Comparison of ENCODE assay signal across 26 cellular contexts in the genomic region with DNA sequence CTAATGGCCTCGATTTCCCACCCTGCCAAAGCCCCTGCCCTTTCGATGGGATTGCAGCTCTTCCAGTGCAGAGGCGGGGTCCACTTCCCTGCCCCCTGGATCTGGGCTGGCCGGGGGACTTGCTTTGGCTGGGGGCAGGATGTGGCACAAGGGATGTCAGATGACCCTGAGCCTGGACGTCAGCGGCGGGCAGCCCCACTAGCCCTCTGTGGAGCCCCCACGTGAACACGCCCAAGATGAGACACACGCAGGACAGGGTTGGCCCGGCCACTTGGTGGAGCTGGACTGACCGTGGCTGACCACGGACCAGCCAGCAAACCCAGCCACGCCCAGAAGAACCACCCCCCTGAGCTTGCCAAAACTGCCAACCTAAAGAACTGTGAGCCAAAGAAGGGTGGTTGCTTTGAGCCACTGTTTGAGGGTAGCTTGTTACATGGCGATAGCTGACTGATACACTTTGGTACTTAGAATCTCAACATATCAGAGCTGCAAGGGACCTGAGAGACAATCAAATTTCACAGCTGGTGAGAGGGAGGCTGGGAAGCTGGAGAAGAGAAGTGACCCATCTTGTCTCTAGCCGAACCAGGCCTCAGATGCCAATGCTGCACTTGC. TPM values are rescaled to one million over a fixed set of nuclear protein-coding genes. Genes with fewer than 3 reads are reported as not detected.
DNase-seq lines count a peak whose midpoint lies in the region; ATAC-seq, FAIRE-seq and TF ChIP-seq lines count a peak whose summit lies in the region.
"Had no signal": no experiment of that assay in that cellular context is flagged by ENCODE, and none has a peak within 500 bp of the region (broad histone marks: within the 10 kb centered on the region; RNA-seq: fewer than 3 reads in every experiment).

No MANE protein-coding gene starts in this region.

- no peak overlapping the region for H3K4me2 ChIP-seq in HepG2 (ENCODE audit: low read depth, low read length)
- H3K4me2 ChIP-seq in neuronal stem cell (ENCODE audit: insufficient read depth, low read length, poor library complexity, severe bottlenecking) = no peak overlapping the region
- H3K4me2 ChIP-seq in OCI-LY7 (ENCODE audit: low read length) = no peak overlapping the region

- H3K23ac ChIP-seq in neuronal stem cell (ENCODE audit: low read depth, low read length, poor library complexity) = peak overlapping the region; percentile 49

- TF ChIP-seq RAD21 in HepG2 (CRISPR knock-in tag; IDR thresholded peaks at IDR 0.05) = no peak
- no peak for TF ChIP-seq RAD21 in Ishikawa (IDR thresholded peaks at IDR 0.05; ENCODE audit: low read depth)

- H2BK15ac ChIP-seq in neuronal stem cell (ENCODE audit: low read length) = no peak overlapping the region

- H3K9ac ChIP-seq in HepG2 (ENCODE audit: insufficient read depth, low read depth, low read length) = no peak overlapping the region
- H3K9ac ChIP-seq in neuronal stem cell (ENCODE audit: low read depth, low read length, poor library complexity) = no peak overlapping the region

- no peak overlapping the region for H3K4me3 Mint-ChIP-seq in activated CD4-positive, alpha-beta T cell treated with anti-CD3 and anti-CD28 coated beads, Interleukin-2, amount 10 ng/mL, durations not matched to agents 7 days and 5 days
- H3K4me3 Mint-ChIP-seq: B cell had no signal

- no peaks in the 10 kb centered on the region for H3K36me3 Mint-ChIP-seq in activated CD4-positive, alpha-beta T cell treated with anti-CD3 and anti-CD28 coated beads, Interleukin-2, amount 10 ng/mL, durations not matched to agents 7 days and 5 days (ENCODE audit: low read depth)
- H3K36me3 Mint-ChIP-seq: CD4-positive, alpha-beta memory T cell had no signal

- TF ChIP-seq CTCF in HepG2 (CRISPR knock-in tag; IDR thresholded peaks at IDR 0.05) (no peak), right lobe of liver (IDR thresholded peaks at IDR 0.05) (no peak), bronchial epithelial cell (IDR thresholded peaks at IDR 0.05; ENCODE audit: insufficient read depth, low read length, severe bottlenecking) (no peak), OCI-LY7 (conservative IDR thresholded peaks at IDR 0.05; ENCODE audit: low read length) (no peak)

- H3K36me3 ChIP-seq in HepG2 (replicated peaks in 1 of 2; ENCODE audit: control insufficient read depth in 1 of 2, insufficient read depth in 2 of 2, low read length in 2 of 2) (no peaks in the 10 kb centered on the region), right lobe of liver (no peaks in the 10 kb centered on the region), bronchial epithelial cell (ENCODE audit: control insufficient read depth, insufficient read depth, low read length) (no peaks in the 10 kb centered on the region), neuronal stem cell (replicated peaks in 1 of 2; ENCODE audit: control insufficient read depth in 2 of 2, insufficient read depth in 2 of 2, low read length in 2 of 2) (no peaks in the 10 kb centered on the region), OCI-LY7 (ENCODE audit: insufficient read depth, low read length) (peaks cover 5% of the 10 kb centered on the region; the same call in 1 of the 2 replicates)

- H3K9me3 Mint-ChIP-seq in activated CD4-positive, alpha-beta T cell treated with anti-CD3 and anti-CD28 coated beads, Interleukin-2, amount 10 ng/mL, durations not matched to agents 7 days and 5 days = peaks cover 6% of the 10 kb centered on the region
- H3K9me3 Mint-ChIP-seq: CD4-positive, alpha-beta memory T cell had no signal

- H2AFZ ChIP-seq in HepG2 (ENCODE audit: low read length) = no peak overlapping the region
- no peak overlapping the region for H2AFZ ChIP-seq in neuronal stem cell (ENCODE audit: low read length)
- H2AFZ ChIP-seq in OCI-LY7 (ENCODE audit: low read length) = no peak overlapping the region

- H3K27ac Mint-ChIP-seq in activated CD4-positive, alpha-beta T cell treated with anti-CD3 and anti-CD28 coated beads, Interleukin-2, amount 10 ng/mL, durations not matched to agents 7 days and 5 days = no peak overlapping the region
- H3K27ac Mint-ChIP-seq: CD4-positive, alpha-beta memory T cell had no signal

- H3K4me1 Mint-ChIP-seq in activated CD4-positive, alpha-beta T cell treated with anti-CD3 and anti-CD28 coated beads, Interleukin-2, amount 10 ng/mL, durations not matched to agents 7 days and 5 days = no peaks in the 10 kb centered on the region

- TF ChIP-seq POLR2A in HepG2 (IDR thresholded peaks at IDR 0.05; ENCODE audit: insufficient read depth in 1 of 2, low read depth in 2 of 2, low read length in 2 of 2) (no peak), right lobe of liver (IDR thresholded peaks at IDR 0.05) (no peak), erythroblast (IDR thresholded peaks at IDR 0.05; ENCODE audit: low read length) (no peak)

- H2BK5ac ChIP-seq in neuronal stem cell (ENCODE audit: low read length) = peak overlapping the region; percentile 78

- no peaks in the 10 kb centered on the region for H3K27me3 Mint-ChIP-seq in activated CD4-positive, alpha-beta T cell treated with anti-CD3 and anti-CD28 coated beads, Interleukin-2, amount 10 ng/mL, durations not matched to agents 7 days and 5 days
- H3K27me3 Mint-ChIP-seq: B cell had no signal

- CTCF ChIA-PET in HepG2 (lab: Yijun Ruan, JAX; ENCODE audit: low intra/inter-chr PET ratio, low total read pairs) = no interaction called here
- CTCF ChIA-PET in OCI-LY7 (lab: Charles Lee; ENCODE audit: unreplicated experiment) = no interaction called here
- CTCF ChIA-PET in activated CD4-positive, alpha-beta T cell treated with anti-CD3 and anti-CD28 coated beads, Interleukin-2, amount 10 ng/mL, durations not matched to agents 7 days and 5 days (lab: Charles Lee) = no interaction called here

- peak overlapping the region; percentile 84 for H3K14ac ChIP-seq in neuronal stem cell (ENCODE audit: low read length)

- WGBS in HepG2 (ENCODE audit: low lambda C conversion rate) = 43% methylated on average over 14 of the region's 16 CpGs
- 90% methylated on average over 2 of the region's 16 CpGs for WGBS in right lobe of liver (ENCODE audit: insufficient coverage, low coverage, low lambda C conversion rate, missing lambda C conversion rate)
- WGBS in neuronal stem cell (ENCODE audit: extremely low coverage in 2 of 2, insufficient read length in 2 of 2, insufficient replicate concordance in 1 of 2), 2 donors = no CpG with 5 or more reads among the region's 16 CpGs

- intact Hi-C loops in HepG2 (cut with micrococcal nuclease; ENCODE audit: unreplicated experiment) (no loop called here), right lobe of liver (cut with DNase I) (loop anchor here in 1 of 2 donors (10.0 kb wide), 1 partner anchor 152 kb away; no protein-coding TSS in a partner anchor), OCI-LY7 (cut with micrococcal nuclease; ENCODE audit: unreplicated experiment) (no loop called here)

- H2AK5ac ChIP-seq in neuronal stem cell (ENCODE audit: low read depth, low read length) = peak overlapping the region; percentile 96

- peak overlapping the region; percentile 19 for H4K8ac ChIP-seq in neuronal stem cell (ENCODE audit: low read depth, low read length)

- no peaks in the 10 kb centered on the region for H3K9me2 ChIP-seq in OCI-LY7 (ENCODE audit: insufficient read depth, low read length)

- ATAC-seq in HepG2 (no peak), right lobe of liver (no peak)

- H3K27me3 ChIP-seq in HepG2 (ENCODE audit: control insufficient read depth in 1 of 2, insufficient read depth in 2 of 2, low read length in 2 of 2) (peaks cover 39 to 87% of the 10 kb centered on the region in 2 experiments), right lobe of liver (no peaks in the 10 kb centered on the region), bronchial epithelial cell (ENCODE audit: control insufficient read depth, insufficient read depth, low read length) (no peaks in the 10 kb centered on the region), neuronal stem cell (ENCODE audit: control insufficient read depth in 3 of 3, insufficient read depth in 3 of 3, low read depth in 1 of 3, low read length in 3 of 3) (peaks cover 0 to 29% (median 0%) of the 10 kb centered on the region in 3 experiments)

- H3K4me3 ChIP-seq in HepG2 (replicated peaks in 1 of 3; ENCODE audit: insufficient read depth in 1 of 3, low read depth in 2 of 3, low read length in 3 of 3) = no peak overlapping the region
- H3K4me3 ChIP-seq in right lobe of liver = no peak overlapping the region
- no peak overlapping the region for H3K4me3 ChIP-seq in bronchial epithelial cell (ENCODE audit: low read depth, low read length)
- H3K4me3 ChIP-seq in neuronal stem cell (ENCODE audit: low read length in 2 of 2) = no peak overlapping the region
- H3K4me3 ChIP-seq in OCI-LY7 (ENCODE audit: low read depth, low read length, poor library complexity, severe bottlenecking) = no peak overlapping the region

- no peak overlapping the region for H2BK120ac ChIP-seq in neuronal stem cell (ENCODE audit: low read depth, low read length)

- TF ChIP-seq EP300 in HepG2 (IDR thresholded peaks at IDR 0.05; ENCODE audit: low read depth in 2 of 2, low read length in 2 of 2) (no peak), HepG2 (CRISPR knock-in tag; IDR thresholded peaks at IDR 0.05; ENCODE audit: borderline replicate concordance) (no peak), Ishikawa (IDR thresholded peaks at IDR 0.05; ENCODE audit: borderline replicate concordance) (no peak)

- FAIRE-seq in HepG2 (lab: Jason Lieb, UNC) = no peak
- FAIRE-seq in bronchial epithelial cell (lab: Jason Lieb, UNC) = peak; percentile 58
- FAIRE-seq: A204.1, GM12891, GM18507 had no signal

- DNase-seq in HepG2 (ENCODE audit: low spot score) (no peak), right lobe of liver (no peak), bronchial epithelial cell (ENCODE audit: low read depth) (no peak), neuronal stem cell (ENCODE audit: low spot score) (no peak), erythroblast (lab: John Stamatoyannopoulos, UW) (no peak), OCI-LY7 (ENCODE audit: low spot score) (no peak)
- no peak for DNase-seq in activated CD4-positive, alpha-beta T cell treated with anti-CD3 and anti-CD28 coated beads, Interleukin-2, amount 10 ng/mL, durations not matched to agents 7 days and 5 days
- DNase-seq: C1 segment of cervical spinal cord; Calu3; CD4-positive, alpha-beta memory T cell; COR-L47; DMS53; DMS79 treated with DMSO at 0.1 percent for 48 hours; GF-D8; GOT3; H7; HCEC 1CT had no signal

- no peaks in the 10 kb centered on the region for H3K9me3 ChIP-seq in HepG2 (ENCODE audit: low read length)
- no peaks in the 10 kb centered on the region for H3K9me3 ChIP-seq in right lobe of liver
- H3K9me3 ChIP-seq in neuronal stem cell (replicated peaks in 1 of 2; ENCODE audit: control insufficient read depth in 2 of 2, insufficient read depth in 1 of 2, low read depth in 1 of 2, low read length in 2 of 2) = peaks cover 0 to 8% of the 10 kb centered on the region in 2 donors
- H3K9me3 ChIP-seq in OCI-LY7 (ENCODE audit: low read length) = no peaks in the 10 kb centered on the region

- H3K18ac ChIP-seq in neuronal stem cell (ENCODE audit: low read length) = peak overlapping the region; percentile 27

- no peaks in the 10 kb centered on the region for H4K20me1 ChIP-seq in HepG2 (ENCODE audit: insufficient read depth, low read length)
- no peaks in the 10 kb centered on the region for H4K20me1 ChIP-seq in OCI-LY7 (ENCODE audit: insufficient read depth, low read length)

- H3K4ac ChIP-seq in neuronal stem cell (ENCODE audit: low read length) = no peak overlapping the region

- H4K91ac ChIP-seq in neuronal stem cell (ENCODE audit: low read depth, low read length, poor library complexity) = peak overlapping the region; percentile 46

- in situ Hi-C loops in HepG2 (cut with HindIII; ENCODE audit: extremely low pct_ligation_motif_present, low pct_unique_long_range_greater_than_20kb) = no loop called here

- no peaks in the 10 kb centered on the region for H3K4me1 ChIP-seq in HepG2 (ENCODE audit: insufficient read depth, low read length)
- H3K4me1 ChIP-seq in right lobe of liver = no peaks in the 10 kb centered on the region
- H3K4me1 ChIP-seq in neuronal stem cell (ENCODE audit: control insufficient read depth in 2 of 2, insufficient read depth in 1 of 2, low read depth in 1 of 2, low read length in 2 of 2) = peaks cover 9 to 10% of the 10 kb centered on the region in 2 donors
- H3K4me1 ChIP-seq in OCI-LY7 (ENCODE audit: insufficient read depth, low read length, poor library complexity, severe bottlenecking) = peaks cover 8% of the 10 kb centered on the region

- H3K79me2 ChIP-seq in HepG2 (ENCODE audit: insufficient read depth, low read length) (no peaks in the 10 kb centered on the region), OCI-LY7 (ENCODE audit: insufficient read depth, low read depth, low read length) (no peaks in the 10 kb centered on the region)

- H2BK12ac ChIP-seq in neuronal stem cell (ENCODE audit: low read length) = no peak overlapping the region

- H3K79me1 ChIP-seq in neuronal stem cell (ENCODE audit: low read depth, low read length) = no peaks in the 10 kb centered on the region

- H3K27ac ChIP-seq in HepG2 (ENCODE audit: extremely low read length, insufficient read depth, low read length) = no peak overlapping the region
- no peak overlapping the region for H3K27ac ChIP-seq in right lobe of liver
- H3K27ac ChIP-seq in neuronal stem cell (replicated peaks; ENCODE audit: low read length) = no peak overlapping the region
- no peak overlapping the region for H3K27ac ChIP-seq in OCI-LY7 (ENCODE audit: low read depth, low read length, poor library complexity, severe bottlenecking)
- H3K27ac ChIP-seq: 22Rv1 had no signal

- BruUV-seq in HepG2 (replicated peaks; lab: Mats Ljungman, UMichigan) (no TSS peak), OCI-LY7 (replicated peaks; lab: Mats Ljungman, UMichigan) (no TSS peak)

- POLR2A ChIA-PET in HepG2 (lab: Yijun Ruan, JAX) (no interaction called here), OCI-LY7 (lab: Charles Lee) (no interaction called here)
- POLR2A ChIA-PET in activated CD4-positive, alpha-beta T cell treated with anti-CD3 and anti-CD28 coated beads, Interleukin-2, amount 10 ng/mL, durations not matched to agents 7 days and 5 days (lab: Charles Lee) = no interaction called here

RNA-seq across cellular contexts. Expression of a gene that starts 46.6 kb away (rescaled TPM):
- total RNA-seq in HepG2 (2016; rRNA removed; fragmentation: Illumina TruSeq; extraction: Trizol) (not detected in 2 replicates), right lobe of liver (under 1 TPM in 1 of 6 experiments, not detected in 5; 0.37 TPM), bronchial epithelial cell (not detected in 2 replicates), OCI-LY7 (2022) (0.38 TPM in 1 of 2 replicates, not detected in the other)
- total RNA-seq in HepG2 (2016; cell fraction: cytosol; rRNA removed; fragmentation: Illumina TruSeq; extraction: Trizol; ENCODE audit: low read depth) = not detected in 2 replicates
- not detected in 2 replicates for total RNA-seq in HepG2 (2016; cell fraction: insoluble cytoplasmic fraction; rRNA removed; fragmentation: Illumina TruSeq; extraction: Trizol)
- total RNA-seq in HepG2 (2016; cell fraction: membrane; rRNA removed; fragmentation: Illumina TruSeq; extraction: Trizol) = not detected in 2 replicates
- total RNA-seq in HepG2 (2016; cell fraction: nucleus; rRNA removed; fragmentation: Illumina TruSeq; extraction: Trizol) = not detected in 2 replicates
- not detected in 2 replicates for polyA plus RNA-seq in HepG2 (2011; rRNA removed)
- not detected in 2 replicates for polyA plus RNA-seq in HepG2 (2011; cell fraction: cytosol; rRNA removed)
- not detected in 2 replicates for polyA plus RNA-seq in HepG2 (2011; cell fraction: nucleus; rRNA removed)
- not detected in 2 replicates for polyA plus RNA-seq in HepG2 (2012)
- polyA plus RNA-seq in HepG2 (2016; cell fraction: cytosol; fragmentation: Illumina TruSeq; extraction: Trizol; ENCODE audit: low read depth) = not detected in 2 replicates
- not detected in 2 replicates for polyA plus RNA-seq in HepG2 (2016; cell fraction: insoluble cytoplasmic fraction; fragmentation: Illumina TruSeq; extraction: Trizol; ENCODE audit: low read depth)
- polyA plus RNA-seq in HepG2 (2016; cell fraction: membrane; fragmentation: Illumina TruSeq; extraction: Trizol; ENCODE audit: low read depth) = not detected in 2 replicates
- not detected in 2 replicates for polyA plus RNA-seq in HepG2 (2016; cell fraction: nucleus; fragmentation: Illumina TruSeq; extraction: Trizol; ENCODE audit: insufficient read depth, low read depth)
- not detected in 2 replicates for polyA minus RNA-seq in HepG2 (2011; rRNA and poly(A)+ RNA removed; ENCODE audit: low replicate concordance)
- not detected in 2 replicates for polyA minus RNA-seq in HepG2 (2011; cell fraction: cytosol; rRNA and poly(A)+ RNA removed)
- not detected in 2 replicates for polyA minus RNA-seq in HepG2 (2011; cell fraction: nucleus; rRNA and poly(A)+ RNA removed)
- polyA plus RNA-seq in neuronal stem cell (2013, experiment 1 of 2) = not detected
- not detected for polyA plus RNA-seq in neuronal stem cell (2013, experiment 2 of 2)
- total RNA-seq in OCI-LY7 (2014; rRNA removed; shearing (Covaris generic)) = not detected in 2 replicates
- not detected for total RNA-seq in activated CD4-positive, alpha-beta T cell treated with anti-CD3 and anti-CD28 coated beads, Interleukin-2, amount 10 ng/mL, durations not matched to agents 7 days and 5 days
- total RNA-seq: Calu3; CD4-positive, alpha-beta memory T cell; Daoy; G401; H7 had no signal
- polyA plus RNA-seq: AG04450; CD4-positive, alpha-beta memory T cell had no signal

RNA-seq across cellular contexts. Expression of a gene that starts 56.2 kb away (rescaled TPM):
- total RNA-seq in HepG2 (2016; rRNA removed; fragmentation: Illumina TruSeq; extraction: Trizol) = 107 and 158 TPM in 2 replicates
- total RNA-seq in HepG2 (2016; cell fraction: cytosol; rRNA removed; fragmentation: Illumina TruSeq; extraction: Trizol; ENCODE audit: low read depth) = 39.7 and 49.5 TPM in 2 replicates
- 117 and 161 TPM in 2 replicates for total RNA-seq in HepG2 (2016; cell fraction: insoluble cytoplasmic fraction; rRNA removed; fragmentation: Illumina TruSeq; extraction: Trizol)
- total RNA-seq in HepG2 (2016; cell fraction: membrane; rRNA removed; fragmentation: Illumina TruSeq; extraction: Trizol) = 55.4 and 64.8 TPM in 2 replicates
- total RNA-seq in HepG2 (2016; cell fraction: nucleus; rRNA removed; fragmentation: Illumina TruSeq; extraction: Trizol) = 54.9 and 68.3 TPM in 2 replicates
- polyA plus RNA-seq in HepG2 (2011; rRNA removed) = 94.9 and 96.3 TPM in 2 replicates
- 49.7 and 65.0 TPM in 2 replicates for polyA plus RNA-seq in HepG2 (2011; cell fraction: cytosol; rRNA removed)
- polyA plus RNA-seq in HepG2 (2011; cell fraction: nucleus; rRNA removed) = 60.0 and 63.3 TPM in 2 replicates
- 72.5 and 94.4 TPM in 2 replicates for polyA plus RNA-seq in HepG2 (2012)
- polyA plus RNA-seq in HepG2 (2016; cell fraction: cytosol; fragmentation: Illumina TruSeq; extraction: Trizol; ENCODE audit: low read depth) = 51.9 and 69.2 TPM in 2 replicates
- polyA plus RNA-seq in HepG2 (2016; cell fraction: insoluble cytoplasmic fraction; fragmentation: Illumina TruSeq; extraction: Trizol; ENCODE audit: low read depth) = 217 and 222 TPM in 2 replicates
- 75.4 and 76.3 TPM in 2 replicates for polyA plus RNA-seq in HepG2 (2016; cell fraction: membrane; fragmentation: Illumina TruSeq; extraction: Trizol; ENCODE audit: low read depth)
- polyA plus RNA-seq in HepG2 (2016; cell fraction: nucleus; fragmentation: Illumina TruSeq; extraction: Trizol; ENCODE audit: insufficient read depth, low read depth) = 124 and 134 TPM in 2 replicates
- 63.0 and 105 TPM in 2 replicates for polyA minus RNA-seq in HepG2 (2011; rRNA and poly(A)+ RNA removed; ENCODE audit: low replicate concordance)
- polyA minus RNA-seq in HepG2 (2011; cell fraction: cytosol; rRNA and poly(A)+ RNA removed) = 10.9 and 13.1 TPM in 2 replicates
- 45.4 and 54.3 TPM in 2 replicates for polyA minus RNA-seq in HepG2 (2011; cell fraction: nucleus; rRNA and poly(A)+ RNA removed)
- 10 to 100 TPM; 15.1 to 25.5 (median 20.1) TPM for total RNA-seq in right lobe of liver
- total RNA-seq in bronchial epithelial cell = 47.5 and 65.0 TPM in 2 replicates
- polyA plus RNA-seq in neuronal stem cell (2013, experiment 1 of 2) = 57.0 TPM
- 58.2 TPM for polyA plus RNA-seq in neuronal stem cell (2013, experiment 2 of 2)
- 27.3 and 27.6 TPM in 2 replicates for total RNA-seq in OCI-LY7 (2014; rRNA removed; shearing (Covaris generic))
- 34.2 and 44.9 TPM in 2 replicates for total RNA-seq in OCI-LY7 (2022)
- 10 to 100 TPM; 47.7 to 55.7 TPM for total RNA-seq in activated CD4-positive, alpha-beta T cell treated with anti-CD3 and anti-CD28 coated beads, Interleukin-2, amount 10 ng/mL, durations not matched to agents 7 days and 5 days

RNA-seq across cellular contexts. Expression of a gene that starts 56.4 kb away (rescaled TPM):
- total RNA-seq in HepG2 (2016; rRNA removed; fragmentation: Illumina TruSeq; extraction: Trizol) (2.8 and 9.2 TPM in 2 replicates), right lobe of liver (10 to 100 TPM in 5 of 6 experiments, 1 to 10 TPM in 1; 9.2 to 20.6 (median 16.5) TPM), bronchial epithelial cell (15.5 and 16.3 TPM in 2 replicates), OCI-LY7 (2022) (44.7 and 49.0 TPM in 2 replicates)
- total RNA-seq in HepG2 (2016; cell fraction: cytosol; rRNA removed; fragmentation: Illumina TruSeq; extraction: Trizol; ENCODE audit: low read depth) = 3.6 and 3.7 TPM in 2 replicates
- 2.6 and 11.0 TPM in 2 replicates for total RNA-seq in HepG2 (2016; cell fraction: insoluble cytoplasmic fraction; rRNA removed; fragmentation: Illumina TruSeq; extraction: Trizol)
- 4.2 and 5.1 TPM in 2 replicates for total RNA-seq in HepG2 (2016; cell fraction: membrane; rRNA removed; fragmentation: Illumina TruSeq; extraction: Trizol)
- total RNA-seq in HepG2 (2016; cell fraction: nucleus; rRNA removed; fragmentation: Illumina TruSeq; extraction: Trizol) = 12.2 and 14.1 TPM in 2 replicates
- 9.5 and 9.8 TPM in 2 replicates for polyA plus RNA-seq in HepG2 (2011; rRNA removed)
- polyA plus RNA-seq in HepG2 (2011; cell fraction: cytosol; rRNA removed) = 7.1 and 10.3 TPM in 2 replicates
- polyA plus RNA-seq in HepG2 (2011; cell fraction: nucleus; rRNA removed) = 30.6 and 39.2 TPM in 2 replicates
- polyA plus RNA-seq in HepG2 (2012) = 8.2 and 13.0 TPM in 2 replicates
- 2.4 and 2.8 TPM in 2 replicates for polyA plus RNA-seq in HepG2 (2016; cell fraction: cytosol; fragmentation: Illumina TruSeq; extraction: Trizol; ENCODE audit: low read depth)
- 4.4 and 4.7 TPM in 2 replicates for polyA plus RNA-seq in HepG2 (2016; cell fraction: insoluble cytoplasmic fraction; fragmentation: Illumina TruSeq; extraction: Trizol; ENCODE audit: low read depth)
- polyA plus RNA-seq in HepG2 (2016; cell fraction: membrane; fragmentation: Illumina TruSeq; extraction: Trizol; ENCODE audit: low read depth) = 4.1 and 4.7 TPM in 2 replicates
- polyA plus RNA-seq in HepG2 (2016; cell fraction: nucleus; fragmentation: Illumina TruSeq; extraction: Trizol; ENCODE audit: insufficient read depth, low read depth) = 27.3 and 29.9 TPM in 2 replicates
- polyA minus RNA-seq in HepG2 (2011; rRNA and poly(A)+ RNA removed; ENCODE audit: low replicate concordance) = 11.5 and 13.9 TPM in 2 replicates
- 5.2 and 6.1 TPM in 2 replicates for polyA minus RNA-seq in HepG2 (2011; cell fraction: cytosol; rRNA and poly(A)+ RNA removed)
- polyA minus RNA-seq in HepG2 (2011; cell fraction: nucleus; rRNA and poly(A)+ RNA removed) = 13.4 and 18.0 TPM in 2 replicates
- 9.6 TPM for polyA plus RNA-seq in neuronal stem cell (2013, experiment 1 of 2)
- polyA plus RNA-seq in neuronal stem cell (2013, experiment 2 of 2) = 9.1 TPM
- 17.2 and 18.5 TPM in 2 replicates for total RNA-seq in OCI-LY7 (2014; rRNA removed; shearing (Covaris generic))
- total RNA-seq in activated CD4-positive, alpha-beta T cell treated with anti-CD3 and anti-CD28 coated beads, Interleukin-2, amount 10 ng/mL, durations not matched to agents 7 days and 5 days = 10 to 100 TPM; 29.4 to 35.7 TPM
